In genomic region chrX:38327007-38327774, GRCh38 we compare ENCODE assay signal across 8 cellular contexts. TPM values are rescaled to one million over a fixed set of nuclear protein-coding genes. Genes with fewer than 3 reads are reported as not detected.
A peak's percentile ranks its signal among the peaks of the same experiment; 100 is the strongest.
DNase-seq lines count a peak whose midpoint lies in the region; ATAC-seq, FAIRE-seq and TF ChIP-seq lines count a peak whose summit lies in the region.

A gene with protein sequence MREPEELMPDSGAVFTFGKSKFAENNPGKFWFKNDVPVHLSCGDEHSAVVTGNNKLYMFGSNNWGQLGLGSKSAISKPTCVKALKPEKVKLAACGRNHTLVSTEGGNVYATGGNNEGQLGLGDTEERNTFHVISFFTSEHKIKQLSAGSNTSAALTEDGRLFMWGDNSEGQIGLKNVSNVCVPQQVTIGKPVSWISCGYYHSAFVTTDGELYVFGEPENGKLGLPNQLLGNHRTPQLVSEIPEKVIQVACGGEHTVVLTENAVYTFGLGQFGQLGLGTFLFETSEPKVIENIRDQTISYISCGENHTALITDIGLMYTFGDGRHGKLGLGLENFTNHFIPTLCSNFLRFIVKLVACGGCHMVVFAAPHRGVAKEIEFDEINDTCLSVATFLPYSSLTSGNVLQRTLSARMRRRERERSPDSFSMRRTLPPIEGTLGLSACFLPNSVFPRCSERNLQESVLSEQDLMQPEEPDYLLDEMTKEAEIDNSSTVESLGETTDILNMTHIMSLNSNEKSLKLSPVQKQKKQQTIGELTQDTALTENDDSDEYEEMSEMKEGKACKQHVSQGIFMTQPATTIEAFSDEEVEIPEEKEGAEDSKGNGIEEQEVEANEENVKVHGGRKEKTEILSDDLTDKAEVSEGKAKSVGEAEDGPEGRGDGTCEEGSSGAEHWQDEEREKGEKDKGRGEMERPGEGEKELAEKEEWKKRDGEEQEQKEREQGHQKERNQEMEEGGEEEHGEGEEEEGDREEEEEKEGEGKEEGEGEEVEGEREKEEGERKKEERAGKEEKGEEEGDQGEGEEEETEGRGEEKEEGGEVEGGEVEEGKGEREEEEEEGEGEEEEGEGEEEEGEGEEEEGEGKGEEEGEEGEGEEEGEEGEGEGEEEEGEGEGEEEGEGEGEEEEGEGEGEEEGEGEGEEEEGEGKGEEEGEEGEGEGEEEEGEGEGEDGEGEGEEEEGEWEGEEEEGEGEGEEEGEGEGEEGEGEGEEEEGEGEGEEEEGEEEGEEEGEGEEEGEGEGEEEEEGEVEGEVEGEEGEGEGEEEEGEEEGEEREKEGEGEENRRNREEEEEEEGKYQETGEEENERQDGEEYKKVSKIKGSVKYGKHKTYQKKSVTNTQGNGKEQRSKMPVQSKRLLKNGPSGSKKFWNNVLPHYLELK (minus strand): TSS chrX:38327509. CDS start chrX:38327367, 142 bp downstream.

- H4K5ac ChIP-seq in H1 (ENCODE audit: insufficient read length, low read depth, low read length) (peak within 1 kb of the TSS; percentile 52), mesendoderm (ENCODE audit: low read length) (no peak within 1 kb of the TSS)

- H2BK20ac ChIP-seq in H1 (ENCODE audit: low read length): no peak within 1 kb of the TSS

- H3K4ac ChIP-seq in H1 (replicated peaks; ENCODE audit: insufficient read length, low read depth, low read length) (no peak within 1 kb of the TSS), mesendoderm (ENCODE audit: low read depth, low read length) (no peak within 1 kb of the TSS)

- H4K8ac ChIP-seq in H1 (ENCODE audit: extremely low read depth, insufficient read depth, low read length) (peak within 1 kb of the TSS; percentile 73; the same call in 1 of the 2 replicates), mesendoderm (ENCODE audit: low read depth, low read length) (no peak within 1 kb of the TSS)

- no peak within 1 kb of the TSS for H2BK120ac ChIP-seq in H1 (replicated peaks; ENCODE audit: low read depth, low read length)
- H2BK120ac ChIP-seq in mesendoderm (ENCODE audit: low read depth, low read length): no peak within 1 kb of the TSS

- H3K4me3 ChIP-seq in H1 (ENCODE audit: extremely low read depth in 1 of 4, insufficient read depth in 2 of 4, low read depth in 3 of 4, low read length in 4 of 4) (peak within 1 kb of the TSS; percentile 49 to 85 (median 70)), mesendoderm (ENCODE audit: low read length) (peak within 1 kb of the TSS; percentile 23)

- no peak within 1 kb of the TSS for H4K91ac ChIP-seq in H1 (replicated peaks; ENCODE audit: insufficient read length, low read length)

- H2BK15ac ChIP-seq in H1 (ENCODE audit: low read length) (no peak within 1 kb of the TSS), mesendoderm (replicated peaks; ENCODE audit: low read depth) (no peak within 1 kb of the TSS)

- TF ChIP-seq EP300 in H1 (IDR thresholded peaks at IDR 0.05; ENCODE audit: borderline replicate concordance in 1 of 2, low read depth in 2 of 2, low read length in 2 of 2): no peak

- no peak within 1 kb of the TSS for H2AK5ac ChIP-seq in H1 (ENCODE audit: low read depth, low read length)
- no peak within 1 kb of the TSS for H2AK5ac ChIP-seq in mesendoderm (ENCODE audit: low read length)

- H3K4me1 ChIP-seq in H1 (replicated peaks in 1 of 4; ENCODE audit: control insufficient read depth in 3 of 4, insufficient read depth in 4 of 4, low read length in 3 of 4) (no peaks in the 10 kb centered on the region; a peak in 1 of 7 replicates), mesendoderm (ENCODE audit: control insufficient read depth, low read depth, low read length) (no peaks in the 10 kb centered on the region)

- POLR2A ChIA-PET in H1 (lab: Charles Lee; ENCODE audit: partially characterized antibody): interaction anchor here (0.6 to 1.6 kb wide), 4 partner anchors 15 to 978 kb away, joined by 3 to 4 read pairs (median 3); no protein-coding TSS in a partner anchor

- no CpG with 5 or more reads among the region's 67 CpGs for WGBS in H1 (ENCODE audit: extremely low coverage in 1 of 2, insufficient coverage in 1 of 2, insufficient read length in 1 of 2, insufficient replicate concordance in 2 of 2, low coverage in 1 of 2, low lambda C conversion rate in 2 of 2, missing lambda C conversion rate in 1 of 2), 2 experiments
- WGBS in mesendoderm (ENCODE audit: extremely low coverage, insufficient coverage, low lambda C conversion rate): no CpG with 5 or more reads among the region's 67 CpGs

- H3K27ac ChIP-seq in H1 (ENCODE audit: low read depth, low read length): peak within 1 kb of the TSS; percentile 88
- H3K27ac ChIP-seq in mesendoderm (ENCODE audit: low read depth, low read length): no peak within 1 kb of the TSS

- no peak within 1 kb of the TSS for H3K56ac ChIP-seq in H1 (replicated peaks; ENCODE audit: insufficient read length, low read depth, low read length)
- H3K56ac ChIP-seq in mesendoderm (ENCODE audit: low read length): peak within 1 kb of the TSS; percentile 49

- H2BK5ac ChIP-seq in H1 (ENCODE audit: low read depth, low read length) (no peak within 1 kb of the TSS), mesendoderm (ENCODE audit: low read length) (no peak within 1 kb of the TSS)

- peak; percentile 61 to 66 for TF ChIP-seq RAD21 in H1 (IDR thresholded peaks at IDR 0.05 in 1 of 2, conservative IDR thresholded peaks at IDR 0.05 in 1 of 2; ENCODE audit: low read depth in 2 of 2, low read length in 2 of 2)

- H3K14ac ChIP-seq in H1 (ENCODE audit: insufficient read length): no peak within 1 kb of the TSS

- TF ChIP-seq POLR2A in H1 (IDR thresholded peaks at IDR 0.05; ENCODE audit: control extremely low read depth in 1 of 2, low read depth in 2 of 2, low read length in 2 of 2): peak; percentile 18 to 41; a peak in 2 of 3 replicates

- no peaks in the 10 kb centered on the region for H3K27me3 ChIP-seq in H1 (replicated peaks in 1 of 4; ENCODE audit: control insufficient read depth in 3 of 4, extremely low read depth in 1 of 4, insufficient read depth in 3 of 4, low read length in 3 of 4)
- H3K27me3 ChIP-seq in mesendoderm (ENCODE audit: insufficient read depth, low read length, poor library complexity): no peaks in the 10 kb centered on the region

- H3K23me2 ChIP-seq in H1 (ENCODE audit: low read depth, low read length): no peaks in the 10 kb centered on the region

- H3K36me3 ChIP-seq in H1 (ENCODE audit: control insufficient read depth in 2 of 4, insufficient read depth in 4 of 4, low read length in 3 of 4) (no peaks in the 10 kb centered on the region), mesendoderm (ENCODE audit: control insufficient read depth, insufficient read depth, low read length) (no peaks in the 10 kb centered on the region)

- H3K4me2 ChIP-seq in H1 (ENCODE audit: insufficient read depth in 1 of 2, low read depth in 2 of 2, low read length in 2 of 2) (peak within 1 kb of the TSS; percentile 62 to 70), mesendoderm (ENCODE audit: low read length) (no peak within 1 kb of the TSS)

- CTCF ChIA-PET in H1 (lab: Charles Lee; ENCODE audit: partially characterized antibody): interaction anchor here (0.7 to 2.1 kb wide), 14 partner anchors 9 to 400 kb away, joined by 3 to 9 read pairs (median 4); no protein-coding TSS in a partner anchor

- H4K20me1 ChIP-seq in H1 (replicated peaks in 1 of 2; ENCODE audit: control insufficient read depth in 1 of 2, insufficient read depth in 2 of 2, low read length in 2 of 2): no peaks in the 10 kb centered on the region

- H3K79me1 ChIP-seq in H1 (ENCODE audit: low read depth, low read length) (no peaks in the 10 kb centered on the region), mesendoderm (ENCODE audit: low read length) (no peaks in the 10 kb centered on the region)

- H3K23ac ChIP-seq in H1 (ENCODE audit: insufficient read length) (no peak within 1 kb of the TSS), mesendoderm (ENCODE audit: low read length) (no peak within 1 kb of the TSS)

- H3K9me3 ChIP-seq in H1 (ENCODE audit: insufficient read depth in 2 of 2, low read depth in 1 of 2, low read length in 1 of 2): no peaks in the 10 kb centered on the region

- H2AFZ ChIP-seq in H1 (ENCODE audit: low read length): peak within 1 kb of the TSS; percentile 98

- peaks cover 0 to 8% of the 10 kb centered on the region in 2 experiments; a peak in 1 of 4 replicates for H3K79me2 ChIP-seq in H1 (ENCODE audit: control insufficient read depth in 1 of 2, insufficient read depth in 2 of 2, low read length in 2 of 2)
- H3K79me2 ChIP-seq in mesendoderm (ENCODE audit: control insufficient read depth, insufficient read depth, low read length): no peaks in the 10 kb centered on the region

- TF ChIP-seq CTCF in H1 (IDR thresholded peaks at IDR 0.05; ENCODE audit: control extremely low read depth in 1 of 3, insufficient read depth in 1 of 3, low read depth in 1 of 3, low read length in 3 of 3): peak; percentile 75 to 92 (median 83)

- no peak within 1 kb of the TSS for H2BK12ac ChIP-seq in H1 (ENCODE audit: low read depth, low read length)

- H3K18ac ChIP-seq in H1 (ENCODE audit: extremely low read depth, low read length): no peak within 1 kb of the TSS
- no peak within 1 kb of the TSS for H3K18ac ChIP-seq in mesendoderm (ENCODE audit: low read length)

- FAIRE-seq in H1 (lab: Jason Lieb, UNC): no peak

- H3K9ac ChIP-seq in H1 (replicated peaks in 1 of 4; ENCODE audit: extremely low read depth in 1 of 4, low read depth in 3 of 4, low read length in 3 of 4) (peak within 1 kb of the TSS; percentile 52 to 86 (median 74)), mesendoderm (ENCODE audit: low read length) (peak within 1 kb of the TSS; percentile 18)

- DNase-seq in COR-L47 (lab: John Stamatoyannopoulos, UW) (peak; percentile 84), HT-29 (ENCODE audit: low spot score) (peak; percentile 75), NK-92 (lab: John Stamatoyannopoulos, UW; ENCODE audit: unreplicated experiment) (peak; percentile 50), H1 (ENCODE audit: low read depth in 1 of 2, low spot score in 2 of 2) (peak; percentile 67 to 90), mesendoderm (peak; percentile 96)
- DNase-seq in activated CD8-positive, alpha-beta memory T cell treated with anti-CD3 and anti-CD28 coated beads for 48 hours (ENCODE audit: low read depth in 2 of 3, low spot score in 2 of 3): peak; percentile 54 to 75 (median 68)
- peak; percentile 79 for DNase-seq in stimulated activated CD8-positive, alpha-beta memory T cell treated with anti-CD3 and anti-CD28 coated beads, Interleukin-12 subunit alpha, Interleukin-12 subunit beta, amount 100 ng/mL, for 4 hours (ENCODE audit: low read depth)

- peak; percentile 95 for ATAC-seq in GM21360 (IDR thresholded peaks at IDR 0.05; ENCODE audit: unreplicated experiment)

TF ChIP-seq in H1, 55 proteins besides CTCF, POLR2A, EP300 and RAD21 (continues in another document):
- TF ChIP-seq RFX5 (IDR thresholded peaks at IDR 0.05; ENCODE audit: borderline replicate concordance, low read depth, low read length): no peak

RNA-seq across cellular contexts. Expression of the gene that starts here (rescaled TPM):
- 3.9 and 5.7 TPM in 2 replicates for total RNA-seq in HT-29 (2014; rRNA removed; shearing (Covaris generic))
- total RNA-seq in H1 (2021; fragmentation: NEBNext Ultra II Directional; extraction: Animal tissue kit (Norgen Biotek cat#: 25700)): 6.9 and 10.0 TPM in 2 replicates
- 1.2 and 1.6 TPM in 2 replicates for polyA plus RNA-seq in H1 (2011; rRNA removed)
- polyA plus RNA-seq in H1 (2011; cell fraction: cytosol; rRNA removed): 3.0 TPM
- polyA plus RNA-seq in H1 (2011; cell fraction: nucleus; rRNA removed): 1.1 TPM
- 4.1 to 11.4 TPM (median 5.2 TPM) in 4 replicates for polyA plus RNA-seq in H1 (2012, experiment 1 of 2)
- polyA plus RNA-seq in H1 (2012, experiment 2 of 2): 0.34 TPM
- 4.7 TPM for polyA plus RNA-seq in H1 (2013, experiment 1 of 2)
- polyA plus RNA-seq in H1 (2013, experiment 2 of 2): 5.0 TPM
- polyA minus RNA-seq in H1 (2011; rRNA and poly(A)+ RNA removed): 3.2 and 5.3 TPM in 2 replicates
- 5.4 TPM for polyA minus RNA-seq in H1 (2011; cell fraction: cytosol; rRNA and poly(A)+ RNA removed)
- 9.7 TPM for polyA minus RNA-seq in H1 (2011; cell fraction: nucleus; rRNA and poly(A)+ RNA removed)
- 6.4 TPM for polyA plus RNA-seq in mesendoderm (2013, experiment 1 of 2)
- polyA plus RNA-seq in mesendoderm (2013, experiment 2 of 2): 6.3 TPM
